In the genomic region with DNA sequence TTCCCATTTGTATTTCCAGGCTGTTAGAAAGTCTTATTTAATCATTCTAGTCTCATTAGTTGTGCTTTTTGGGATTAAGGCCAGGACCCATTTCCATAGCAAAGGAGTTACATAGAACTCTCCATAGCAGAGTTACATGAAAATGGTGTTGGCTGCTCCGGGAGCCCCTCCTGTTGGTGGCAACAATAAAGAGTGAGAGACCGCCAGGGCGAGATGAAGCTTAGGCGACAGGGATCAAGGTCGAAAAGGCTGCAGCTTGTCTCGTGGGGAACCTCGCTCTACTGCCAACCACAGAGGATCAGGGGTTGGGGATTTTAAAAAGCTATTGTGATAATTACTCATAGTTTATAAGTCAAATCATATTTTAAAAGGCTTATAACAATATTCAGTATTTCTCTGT, we compare ENCODE assay signal across 24 cellular contexts. TPM values are rescaled to one million over a fixed set of nuclear protein-coding genes. Genes with fewer than 3 reads are reported as not detected.
DNase-seq lines count a peak whose midpoint lies in the region; ATAC-seq, FAIRE-seq and TF ChIP-seq lines count a peak whose summit lies in the region.
"Had no signal": no experiment of that assay in that cellular context is flagged by ENCODE, and none has a peak within 500 bp of the region (broad histone marks: within the 10 kb centered on the region; RNA-seq: fewer than 3 reads in every experiment).

No MANE protein-coding gene starts in this region.

- DNase-seq in GM23338 (ENCODE audit: low spot score) = peak; percentile 48
- DNase-seq in HAP-1 (ENCODE audit: low spot score in 2 of 2) = peak; percentile 43 to 65
- DNase-seq in H1 (ENCODE audit: low read depth in 1 of 2, low spot score in 2 of 2) = no peak
- DNase-seq in sigmoid colon = peak; percentile 46
- no peak for DNase-seq in NCI-H526 (lab: John Stamatoyannopoulos, UW)
- DNase-seq in GM13977 (ENCODE audit: low spot score) = no peak
- DNase-seq: CD4-positive, CD25-positive, alpha-beta regulatory T cell; DMS153; GOT3; HFFc6; MV-4-11; NCI-H1105 treated with DMSO at 0.1 percent for 48 hours; NCI-H1694; NCI-H2081; NCI-H2171 treated with DMSO at 0.1 percent for 48 hours; NCI-H526 treated with DMSO at 0.1 percent for 48 hours; PC-9; SHP77 had no signal

- H2BK20ac ChIP-seq in H1 (ENCODE audit: low read length) = no peak overlapping the region

- 29% methylated on average over 7 of the region's 7 CpGs; no CpG with 5 or more reads in 1 of the 2 experiments for whole genome bisulfite sequencing in H1 (ENCODE audit: extremely low coverage in 1 of 2, insufficient coverage in 1 of 2, insufficient read length in 1 of 2, insufficient replicate concordance in 2 of 2, low coverage in 1 of 2, low lambda C conversion rate in 2 of 2, missing lambda C conversion rate in 1 of 2), 2 experiments
- 73 to 84% methylated on average over 7 of the region's 7 CpGs for WGBS in sigmoid colon, 2 donors

- H3K36me3 ChIP-seq in GM23338 (ENCODE audit: insufficient read depth) (no peaks in the 10 kb centered on the region), HAP-1 (replicated peaks) (no peaks in the 10 kb centered on the region), H1 (ENCODE audit: control insufficient read depth in 2 of 4, insufficient read depth in 4 of 4, low read length in 3 of 4) (no peaks in the 10 kb centered on the region), sigmoid colon (no peaks in the 10 kb centered on the region)

- TF ChIP-seq POLR2A in H1 (IDR thresholded peaks at IDR 0.05; ENCODE audit: control extremely low read depth in 1 of 2, low read depth in 2 of 2, low read length in 2 of 2) = no peak
- TF ChIP-seq POLR2A in sigmoid colon (IDR thresholded peaks at IDR 0.05) = no peak

- H3K4ac ChIP-seq in H1 (replicated peaks; ENCODE audit: insufficient read length, low read depth, low read length) = no peak overlapping the region

- CTCF ChIA-PET in H1 (lab: Charles Lee; ENCODE audit: partially characterized antibody) = interaction anchor here (0.8 to 2.6 kb wide), 15 partner anchors 9 to 362 kb away, joined by 3 to 10 read pairs (median 3); no protein-coding TSS in a partner anchor

- no peak overlapping the region for H3K27ac ChIP-seq in GM23338 (ENCODE audit: low read depth)
- no peak overlapping the region for H3K27ac ChIP-seq in H1 (ENCODE audit: low read depth, low read length)
- H3K27ac ChIP-seq in sigmoid colon = no peak overlapping the region
- H3K27ac ChIP-seq: PC-9 had no signal

- no peak for TF ChIP-seq EP300 in H1 (IDR thresholded peaks at IDR 0.05; ENCODE audit: borderline replicate concordance in 1 of 2, low read depth in 2 of 2, low read length in 2 of 2)
- no peak for TF ChIP-seq EP300 in sigmoid colon (IDR thresholded peaks at IDR 0.05)

- no peaks in the 10 kb centered on the region for H3K79me1 ChIP-seq in H1 (ENCODE audit: low read depth, low read length)

- no peak overlapping the region for H3K4me3 Mint-ChIP-seq in GM23338
- H3K4me3 Mint-ChIP-seq: CD4-positive, CD25-positive, alpha-beta regulatory T cell; HFFc6; IgD-negative memory B cell had no signal

- peaks cover 4% of the 10 kb centered on the region; the same call in 1 of the 3 replicates for H3K36me3 Mint-ChIP-seq in GM23338 (ENCODE audit: low read depth)
- H3K36me3 Mint-ChIP-seq: CD4-positive, CD25-positive, alpha-beta regulatory T cell had no signal

- H3K4me1 ChIP-seq in GM23338 (ENCODE audit: insufficient read depth) (peaks cover 34% of the 10 kb centered on the region), HAP-1 (peaks cover 9% of the 10 kb centered on the region), H1 (replicated peaks in 1 of 4; ENCODE audit: control insufficient read depth in 3 of 4, insufficient read depth in 4 of 4, low read length in 3 of 4) (peaks cover 3 to 13% (median 6%) of the 10 kb centered on the region in 4 experiments), sigmoid colon (peaks cover 0 to 6% (median 4%) of the 10 kb centered on the region in 4 donors)

- 0 out of 2 replicates have a peak overlapping the region, but pooled peaks have one; percentile 21 for H3K4me3 ChIP-seq in GM23338
- H3K4me3 ChIP-seq in HAP-1 = no peak overlapping the region
- no peak overlapping the region; a peak in 1 of 8 replicates for H3K4me3 ChIP-seq in H1 (ENCODE audit: extremely low read depth in 1 of 4, insufficient read depth in 2 of 4, low read depth in 3 of 4, low read length in 4 of 4)
- H3K4me3 ChIP-seq in sigmoid colon = no peak overlapping the region
- H3K4me3 ChIP-seq: PC-9 had no signal

- no peak overlapping the region for H2BK12ac ChIP-seq in H1 (ENCODE audit: low read depth, low read length)

- H4K5ac ChIP-seq in H1 (ENCODE audit: insufficient read length, low read depth, low read length) = no peak overlapping the region

- H3K23ac ChIP-seq in H1 (ENCODE audit: insufficient read length) = no peak overlapping the region

- in situ Hi-C loops in HAP-1 (cut with MboI; ENCODE audit: low sequenced_read_pairs) = no loop called here
- in situ Hi-C loops in GM13977 (cut with MboI; ENCODE audit: low pct_unique_long_range_greater_than_20kb, low sequenced_read_pairs, unreplicated experiment) = no loop called here

- no peak overlapping the region for H3K56ac ChIP-seq in H1 (replicated peaks; ENCODE audit: insufficient read length, low read depth, low read length)

- H2BK120ac ChIP-seq in H1 (replicated peaks; ENCODE audit: low read depth, low read length) = no peak overlapping the region

- H4K20me1 ChIP-seq in GM23338 (replicated peaks; ENCODE audit: insufficient read depth) = no peaks in the 10 kb centered on the region
- H4K20me1 ChIP-seq in H1 (replicated peaks in 1 of 2; ENCODE audit: control insufficient read depth in 1 of 2, insufficient read depth in 2 of 2, low read length in 2 of 2) = no peaks in the 10 kb centered on the region

- H4K8ac ChIP-seq in H1 (ENCODE audit: extremely low read depth, insufficient read depth, low read length) = no peak overlapping the region

- no peaks in the 10 kb centered on the region for H3K79me2 ChIP-seq in GM23338 (replicated peaks; ENCODE audit: insufficient read depth)
- H3K79me2 ChIP-seq in H1 (ENCODE audit: control insufficient read depth in 1 of 2, insufficient read depth in 2 of 2, low read length in 2 of 2) = no peaks in the 10 kb centered on the region

- no peak overlapping the region for H3K27ac Mint-ChIP-seq in GM23338
- H3K27ac Mint-ChIP-seq: CD4-positive, CD25-positive, alpha-beta regulatory T cell; HFFc6; IgD-negative memory B cell had no signal

- TF ChIP-seq CTCF in GM23338 (conservative IDR thresholded peaks at IDR 0.05; ENCODE audit: low read depth in 2 of 2) (peak in 1 of 2 experiments; percentile 30; a peak in 2 of 4 replicates), H1 (IDR thresholded peaks at IDR 0.05; ENCODE audit: control extremely low read depth in 1 of 3, insufficient read depth in 1 of 3, low read depth in 1 of 3, low read length in 3 of 3) (peak in 2 of 3 experiments; percentile 14 to 17; a peak in 2 of 4 replicates), sigmoid colon (IDR thresholded peaks at IDR 0.05) (no peak), GM13977 (IDR thresholded peaks at IDR 0.05; ENCODE audit: extremely low read depth, insufficient read depth, missing control alignments) (no peak)

- FAIRE-seq in H1 (lab: Jason Lieb, UNC) = no peak
- FAIRE-seq: GM12891, GM18507, HTR-8/SVneo had no signal

- no peak overlapping the region for H2AK5ac ChIP-seq in H1 (ENCODE audit: low read depth, low read length)

- peak overlapping the region; percentile 67 for H3K4me2 ChIP-seq in GM23338
- 0 out of 4 replicates have a peak overlapping the region, but pooled peaks have one; percentile 16 to 26 for H3K4me2 ChIP-seq in H1 (ENCODE audit: insufficient read depth in 1 of 2, low read depth in 2 of 2, low read length in 2 of 2)
- H3K4me2 ChIP-seq: PC-9 had no signal

- peak; percentile 76 for ATAC-seq in GM23338
- no peak for ATAC-seq in GM18498 (IDR thresholded peaks at IDR 0.05; ENCODE audit: unreplicated experiment)

- H3K27me3 ChIP-seq in GM23338 (ENCODE audit: insufficient read depth) (peaks cover 17% of the 10 kb centered on the region), HAP-1 (ENCODE audit: low read depth) (no peaks in the 10 kb centered on the region), H1 (replicated peaks in 1 of 4; ENCODE audit: control insufficient read depth in 3 of 4, extremely low read depth in 1 of 4, insufficient read depth in 3 of 4, low read length in 3 of 4) (peaks cover 0 to 15% (median 7%) of the 10 kb centered on the region in 4 experiments; a peak in 5 of 7 replicates), sigmoid colon (peaks cover 4 to 24% (median 4%) of the 10 kb centered on the region in 3 donors)

- no peak overlapping the region for H4K91ac ChIP-seq in H1 (replicated peaks; ENCODE audit: insufficient read length, low read length)

- peaks cover 6% of the 10 kb centered on the region for H3F3A ChIP-seq in GM23338 (replicated peaks; ENCODE audit: low read depth)

- 0 out of 2 replicates have a peak overlapping the region, but pooled peaks have one; percentile 77 for H2BK15ac ChIP-seq in H1 (ENCODE audit: low read length)

- peaks cover 11% of the 10 kb centered on the region for H3K27me3 Mint-ChIP-seq in GM23338 (ENCODE audit: insufficient read depth, low read depth, poor library complexity)

- no peak overlapping the region for H3K18ac ChIP-seq in H1 (ENCODE audit: extremely low read depth, low read length)

- H3K23me2 ChIP-seq in H1 (ENCODE audit: low read depth, low read length) = peaks cover 3% of the 10 kb centered on the region; the same call in 1 of the 2 replicates

- no peaks in the 10 kb centered on the region; the same call in 2 of the 3 replicates for H3K9me3 Mint-ChIP-seq in GM23338
- H3K9me3 Mint-ChIP-seq: HFFc6 had no signal

- H3K14ac ChIP-seq in H1 (ENCODE audit: insufficient read length) = no peak overlapping the region

- H2BK5ac ChIP-seq in H1 (ENCODE audit: low read depth, low read length) = no peak overlapping the region

- H3K9me3 ChIP-seq in HAP-1 (no peaks in the 10 kb centered on the region), H1 (ENCODE audit: insufficient read depth in 2 of 2, low read depth in 1 of 2, low read length in 1 of 2) (no peaks in the 10 kb centered on the region), sigmoid colon (no peaks in the 10 kb centered on the region)

- H3K9me2 ChIP-seq in GM23338 (ENCODE audit: insufficient read depth) = peaks cover 3% of the 10 kb centered on the region; the same call in 1 of the 2 replicates

- H2AFZ ChIP-seq in GM23338 (no peak overlapping the region), H1 (ENCODE audit: low read length) (no peak overlapping the region)
- H2AFZ ChIP-seq: PC-9 had no signal

- intact Hi-C loops in sigmoid colon (cut with DNase I) = no loop called here

- POLR2A ChIA-PET in H1 (lab: Charles Lee; ENCODE audit: partially characterized antibody) = interaction anchor here (1.0 kb wide), 1 partner anchor 109 kb away, joined by 3 read pairs; no protein-coding TSS in a partner anchor

- no peak overlapping the region for H3K9ac ChIP-seq in H1 (replicated peaks in 1 of 4; ENCODE audit: extremely low read depth in 1 of 4, low read depth in 3 of 4, low read length in 3 of 4)

- H3K4me1 Mint-ChIP-seq in GM23338 = peaks cover 37% of the 10 kb centered on the region

- peak; percentile 9 to 29; a peak in 3 of 4 replicates for TF ChIP-seq RAD21 in H1 (IDR thresholded peaks at IDR 0.05 in 1 of 2, conservative IDR thresholded peaks at IDR 0.05 in 1 of 2; ENCODE audit: low read depth in 2 of 2, low read length in 2 of 2)

RNA-seq across cellular contexts. Expression of a gene that starts 58.4 kb away (rescaled TPM):
- 1.4 and 2.2 TPM in 2 replicates for total RNA-seq in GM23338 (2014; rRNA removed; shearing (Covaris generic))
- polyA plus RNA-seq in GM23338 (2016; fragmentation: Nextera tagmentation; extraction: Ambion mirVana) (0.63 and 1.1 TPM in 2 replicates), H1 (2011; rRNA removed) (1.2 and 2.2 TPM in 2 replicates), sigmoid colon (under 1 TPM in 1 of 3 donors, not detected in 2; 0.10 TPM)
- total RNA-seq in H1 (2021; fragmentation: NEBNext Ultra II Directional; extraction: Animal tissue kit (Norgen Biotek cat#: 25700)) = 2.4 and 2.9 TPM in 2 replicates
- polyA plus RNA-seq in H1 (2011; cell fraction: cytosol; rRNA removed) = 1.1 TPM
- 3.3 TPM for polyA plus RNA-seq in H1 (2011; cell fraction: nucleus; rRNA removed)
- 1.5 to 1.8 TPM (median 1.6 TPM) in 4 replicates for polyA plus RNA-seq in H1 (2012, experiment 1 of 2)
- 0.89 TPM for polyA plus RNA-seq in H1 (2012, experiment 2 of 2)
- polyA plus RNA-seq in H1 (2013, experiment 1 of 2) = 2.0 TPM
- 2.2 TPM for polyA plus RNA-seq in H1 (2013, experiment 2 of 2)
- polyA minus RNA-seq in H1 (2011; rRNA and poly(A)+ RNA removed) = 2.3 and 4.4 TPM in 2 replicates
- polyA minus RNA-seq in H1 (2011; cell fraction: cytosol; rRNA and poly(A)+ RNA removed) = 2.8 TPM
- 4.5 TPM for polyA minus RNA-seq in H1 (2011; cell fraction: nucleus; rRNA and poly(A)+ RNA removed)
- under 1 TPM in 2 of 4 donors, not detected in 2; 0.27 to 0.36 TPM for total RNA-seq in sigmoid colon
- total RNA-seq: CD4-positive, CD25-positive, alpha-beta regulatory T cell; HFFc6; PC-9 had no signal
- polyA plus RNA-seq: BJ; CD4-positive, CD25-positive, alpha-beta regulatory T cell; IgD-negative memory B cell had no signal

Comparison
In these comparisons a context has a peak if more than half of its experiments do, and no peak if none do; other contexts are left out.
1. DNase-seq: peak in GM23338 (single experiment), HAP-1 (2 of 2) and sigmoid colon (single experiment); none in H1 (0 of 2), NCI-H526 (0 of 2) and GM13977 (single experiment).
2. CTCF ChIP-seq: peak in H1 (2 of 3); none in sigmoid colon (0 of 4) and GM13977 (single experiment).